1 cellular context compared by ENCODE assay signal in genomic region chr16:70685938-70686375, GRCh38.
TF ChIP-seq lines count a peak whose summit lies in the region.

TSS of gene MTSS2 (minus strand) at chr16:70686053. CDS start at chr16:70685791, 262 bp downstream.

TF ChIP-seq in HepG2, 621 proteins besides CTCF, POLR2A, EP300 and RAD21 (continued from another document and continues in another):
- TF ChIP-seq ZNF431 (CRISPR knock-in tag; IDR thresholded peaks at IDR 0.05; ENCODE audit: borderline replicate concordance, low read depth) (0 out of 2 replicates have a peak, but pooled peaks have one; percentile 39), ZNF33B (CRISPR knock-in tag; IDR thresholded peaks at IDR 0.05) (no peak), ZFP36L2 (CRISPR knock-in tag; IDR thresholded peaks at IDR 0.05) (no peak), ZNF205 (CRISPR knock-in tag; IDR thresholded peaks at IDR 0.05) (no peak), SRSF1 (optimal IDR thresholded peaks at IDR 0.05; ENCODE audit: low read depth, low read length) (no peak), RORA (CRISPR knock-in tag; IDR thresholded peaks at IDR 0.05) (no peak), ZNF546 (CRISPR knock-in tag; conservative IDR thresholded peaks at IDR 0.05) (no peak), IRF2 (CRISPR knock-in tag; IDR thresholded peaks at IDR 0.05) (peak; percentile 24; the same call in 1 of the 2 replicates), KLF15 (CRISPR knock-in tag; IDR thresholded peaks at IDR 0.05; ENCODE audit: borderline replicate concordance) (0 out of 2 replicates have a peak, but pooled peaks have one; percentile 34), MXD4 (CRISPR knock-in tag; IDR thresholded peaks at IDR 0.05) (no peak; the same call in 1 of the 2 replicates), ZSCAN25 (CRISPR knock-in tag; IDR thresholded peaks at IDR 0.05) (peak; percentile 72), SMAD1 (CRISPR knock-in tag; IDR thresholded peaks at IDR 0.05; ENCODE audit: borderline replicate concordance, low read depth) (no peak; the same call in 1 of the 2 replicates), ZNF740 (CRISPR knock-in tag; IDR thresholded peaks at IDR 0.05) (no peak), IKZF5 (CRISPR knock-in tag; IDR thresholded peaks at IDR 0.05) (no peak), ATF5 (CRISPR knock-in tag; IDR thresholded peaks at IDR 0.05; ENCODE audit: low read depth) (no peak), DR1 (CRISPR knock-in tag; IDR thresholded peaks at IDR 0.05) (peak; percentile 21; the same call in 1 of the 2 replicates), ZNF101 (CRISPR knock-in tag; IDR thresholded peaks at IDR 0.05; ENCODE audit: borderline replicate concordance, low read depth) (no peak), BCL3 (CRISPR knock-in tag; IDR thresholded peaks at IDR 0.05) (no peak; the same call in 1 of the 2 replicates), ZFAT (CRISPR knock-in tag; conservative IDR thresholded peaks at IDR 0.05) (no peak), ZNF614 (CRISPR knock-in tag; IDR thresholded peaks at IDR 0.05; ENCODE audit: borderline replicate concordance) (no peak), SP5 (CRISPR knock-in tag; IDR thresholded peaks at IDR 0.05; ENCODE audit: borderline replicate concordance, low read depth) (peak; percentile 63), ZNF839 (CRISPR knock-in tag; IDR thresholded peaks at IDR 0.05; ENCODE audit: borderline replicate concordance) (no peak), NKX3-1 (CRISPR knock-in tag; IDR thresholded peaks at IDR 0.05) (no peak), SRSF9 (IDR thresholded peaks at IDR 0.05; ENCODE audit: borderline replicate concordance, insufficient read depth, low read depth, low read length, poor library complexity, severe bottlenecking) (no peak), ZMYM4 (CRISPR knock-in tag; IDR thresholded peaks at IDR 0.05) (0 out of 2 replicates have a peak, but pooled peaks have one; percentile 19), SMC3 (IDR thresholded peaks at IDR 0.05; ENCODE audit: low read length) (no peak), TRAFD1 (CRISPR knock-in tag; IDR thresholded peaks at IDR 0.05; ENCODE audit: borderline replicate concordance) (no peak), ZFYVE20 (CRISPR knock-in tag; IDR thresholded peaks at IDR 0.05; ENCODE audit: borderline replicate concordance, low read depth) (no peak), ZNF570 (CRISPR knock-in tag; IDR thresholded peaks at IDR 0.05; ENCODE audit: borderline replicate concordance) (no peak), CAMTA2 (CRISPR knock-in tag; IDR thresholded peaks at IDR 0.05; ENCODE audit: borderline replicate concordance) (no peak), HIVEP1 (CRISPR knock-in tag; IDR thresholded peaks at IDR 0.05) (no peak), MYPOP (CRISPR knock-in tag; IDR thresholded peaks at IDR 0.05) (no peak), YEATS4 (CRISPR knock-in tag; IDR thresholded peaks at IDR 0.05; ENCODE audit: borderline replicate concordance) (peak; percentile 85; the same call in 1 of the 2 replicates), SNRNP70 (IDR thresholded peaks at IDR 0.05; ENCODE audit: low read depth, low read length) (no peak), MYC (CRISPR knock-in tag; IDR thresholded peaks at IDR 0.05; ENCODE audit: borderline replicate concordance) (peak; percentile 77), POGZ (CRISPR knock-in tag; IDR thresholded peaks at IDR 0.05) (no peak), ZNF781 (CRISPR knock-in tag; IDR thresholded peaks at IDR 0.05; ENCODE audit: borderline replicate concordance, not compliant biosample characterization) (no peak), XBP1 (CRISPR knock-in tag; IDR thresholded peaks at IDR 0.05) (no peak), ZNF260 (CRISPR knock-in tag; IDR thresholded peaks at IDR 0.05; ENCODE audit: borderline replicate concordance, low read depth) (no peak), PAWR (CRISPR knock-in tag; IDR thresholded peaks at IDR 0.05; ENCODE audit: borderline replicate concordance) (no peak), PRPF4 (IDR thresholded peaks at IDR 0.05; ENCODE audit: low read depth, low read length, poor library complexity, severe bottlenecking) (no peak), HIC2 (CRISPR knock-in tag; IDR thresholded peaks at IDR 0.05; ENCODE audit: low read depth) (no peak; the same call in 1 of the 2 replicates), ZNF605 (CRISPR knock-in tag; IDR thresholded peaks at IDR 0.05) (no peak), YY1 (IDR thresholded peaks at IDR 0.05; ENCODE audit: insufficient read depth, insufficient replicate concordance, low read depth, low read length) (peak; percentile 48), ATF6 (CRISPR knock-in tag; conservative IDR thresholded peaks at IDR 0.05) (no peak), IKZF1 (IDR thresholded peaks at IDR 0.05) (no peak), ZNF3 (CRISPR knock-in tag; IDR thresholded peaks at IDR 0.05) (no peak), ZNF441 (CRISPR knock-in tag; IDR thresholded peaks at IDR 0.05; ENCODE audit: borderline replicate concordance) (no peak; the same call in 1 of the 2 replicates)
- TF ChIP-seq, protein P1, sequence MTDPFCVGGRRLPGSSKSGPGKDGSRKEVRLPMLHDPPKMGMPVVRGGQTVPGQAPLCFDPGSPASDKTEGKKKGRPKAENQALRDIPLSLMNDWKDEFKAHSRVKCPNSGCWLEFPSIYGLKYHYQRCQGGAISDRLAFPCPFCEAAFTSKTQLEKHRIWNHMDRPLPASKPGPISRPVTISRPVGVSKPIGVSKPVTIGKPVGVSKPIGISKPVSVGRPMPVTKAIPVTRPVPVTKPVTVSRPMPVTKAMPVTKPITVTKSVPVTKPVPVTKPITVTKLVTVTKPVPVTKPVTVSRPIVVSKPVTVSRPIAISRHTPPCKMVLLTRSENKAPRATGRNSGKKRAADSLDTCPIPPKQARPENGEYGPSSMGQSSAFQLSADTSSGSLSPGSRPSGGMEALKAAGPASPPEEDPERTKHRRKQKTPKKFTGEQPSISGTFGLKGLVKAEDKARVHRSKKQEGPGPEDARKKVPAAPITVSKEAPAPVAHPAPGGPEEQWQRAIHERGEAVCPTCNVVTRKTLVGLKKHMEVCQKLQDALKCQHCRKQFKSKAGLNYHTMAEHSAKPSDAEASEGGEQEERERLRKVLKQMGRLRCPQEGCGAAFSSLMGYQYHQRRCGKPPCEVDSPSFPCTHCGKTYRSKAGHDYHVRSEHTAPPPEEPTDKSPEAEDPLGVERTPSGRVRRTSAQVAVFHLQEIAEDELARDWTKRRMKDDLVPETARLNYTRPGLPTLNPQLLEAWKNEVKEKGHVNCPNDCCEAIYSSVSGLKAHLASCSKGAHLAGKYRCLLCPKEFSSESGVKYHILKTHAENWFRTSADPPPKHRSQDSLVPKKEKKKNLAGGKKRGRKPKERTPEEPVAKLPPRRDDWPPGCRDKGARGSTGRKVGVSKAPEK (CRISPR knock-in tag; IDR thresholded peaks at IDR 0.05; ENCODE audit: borderline replicate concordance): no peak
- TF ChIP-seq, protein P2, sequence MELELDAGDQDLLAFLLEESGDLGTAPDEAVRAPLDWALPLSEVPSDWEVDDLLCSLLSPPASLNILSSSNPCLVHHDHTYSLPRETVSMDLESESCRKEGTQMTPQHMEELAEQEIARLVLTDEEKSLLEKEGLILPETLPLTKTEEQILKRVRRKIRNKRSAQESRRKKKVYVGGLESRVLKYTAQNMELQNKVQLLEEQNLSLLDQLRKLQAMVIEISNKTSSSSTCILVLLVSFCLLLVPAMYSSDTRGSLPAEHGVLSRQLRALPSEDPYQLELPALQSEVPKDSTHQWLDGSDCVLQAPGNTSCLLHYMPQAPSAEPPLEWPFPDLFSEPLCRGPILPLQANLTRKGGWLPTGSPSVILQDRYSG (CRISPR knock-in tag; IDR thresholded peaks at IDR 0.05): peak; percentile 63; the same call in 1 of the 2 replicates
- TF ChIP-seq, protein P3, sequence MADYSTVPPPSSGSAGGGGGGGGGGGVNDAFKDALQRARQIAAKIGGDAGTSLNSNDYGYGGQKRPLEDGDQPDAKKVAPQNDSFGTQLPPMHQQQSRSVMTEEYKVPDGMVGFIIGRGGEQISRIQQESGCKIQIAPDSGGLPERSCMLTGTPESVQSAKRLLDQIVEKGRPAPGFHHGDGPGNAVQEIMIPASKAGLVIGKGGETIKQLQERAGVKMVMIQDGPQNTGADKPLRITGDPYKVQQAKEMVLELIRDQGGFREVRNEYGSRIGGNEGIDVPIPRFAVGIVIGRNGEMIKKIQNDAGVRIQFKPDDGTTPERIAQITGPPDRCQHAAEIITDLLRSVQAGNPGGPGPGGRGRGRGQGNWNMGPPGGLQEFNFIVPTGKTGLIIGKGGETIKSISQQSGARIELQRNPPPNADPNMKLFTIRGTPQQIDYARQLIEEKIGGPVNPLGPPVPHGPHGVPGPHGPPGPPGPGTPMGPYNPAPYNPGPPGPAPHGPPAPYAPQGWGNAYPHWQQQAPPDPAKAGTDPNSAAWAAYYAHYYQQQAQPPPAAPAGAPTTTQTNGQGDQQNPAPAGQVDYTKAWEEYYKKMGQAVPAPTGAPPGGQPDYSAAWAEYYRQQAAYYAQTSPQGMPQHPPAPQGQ (CRISPR knock-in tag; IDR thresholded peaks at IDR 0.05; ENCODE audit: borderline replicate concordance): no peak
- TF ChIP-seq, protein P4, sequence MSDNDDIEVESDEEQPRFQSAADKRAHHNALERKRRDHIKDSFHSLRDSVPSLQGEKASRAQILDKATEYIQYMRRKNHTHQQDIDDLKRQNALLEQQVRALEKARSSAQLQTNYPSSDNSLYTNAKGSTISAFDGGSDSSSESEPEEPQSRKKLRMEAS (IDR thresholded peaks at IDR 0.05): peak; percentile 87
